Comparison of ENCODE assay signal across 17 cellular contexts in genomic region chr12:6280672-6281071, GRCh38. TPM values are rescaled to one million over a fixed set of nuclear protein-coding genes. Genes with fewer than 3 reads are reported as not detected.
DNase-seq lines count a peak whose midpoint lies in the region; ATAC-seq and TF ChIP-seq lines count a peak whose summit lies in the region.
"Had no signal": no experiment of that assay in that cellular context is flagged by ENCODE, and none has a peak within 500 bp of the region (broad histone marks: within the 10 kb centered on the region; RNA-seq: fewer than 3 reads in every experiment).

No MANE protein-coding gene starts in this region.

- WGBS in spleen, 5 donors, result 80 to 93% (median 88%) methylated on average over 11 of the region's 11 CpGs
- 83 to 86% methylated on average over 11 of the region's 11 CpGs for WGBS in tibial nerve, 2 donors

- no peak for TF ChIP-seq POLR2A in spleen (IDR thresholded peaks at IDR 0.05)
- TF ChIP-seq POLR2A in tibial nerve (IDR thresholded peaks at IDR 0.05), result no peak

- H3K9me3 ChIP-seq in Caco-2 (no peaks in the 10 kb centered on the region), ascending aorta (no peaks in the 10 kb centered on the region), left lung (no peaks in the 10 kb centered on the region), spleen (no peaks in the 10 kb centered on the region), SJCRH30 (replicated peaks) (no peaks in the 10 kb centered on the region), tibial nerve (no peaks in the 10 kb centered on the region)
- H3K9me3 ChIP-seq: BE2C, neutrophil had no signal

- H3K27ac Mint-ChIP-seq in Caco-2 (ENCODE audit: unreplicated experiment) (peak overlapping the region; percentile 16), glutamatergic neuron (ENCODE audit: unreplicated experiment) (no peak overlapping the region)
- H3K27ac Mint-ChIP-seq in activated CD4-positive, alpha-beta T cell treated with anti-CD3 and anti-CD28 coated beads for 36 hours, result no peak overlapping the region
- H3K27ac Mint-ChIP-seq: IgD-negative memory B cell had no signal

- H3K4me3 Mint-ChIP-seq in Caco-2 (ENCODE audit: unreplicated experiment) (no peak overlapping the region), glutamatergic neuron (ENCODE audit: unreplicated experiment) (no peak overlapping the region)
- H3K4me3 Mint-ChIP-seq in activated CD4-positive, alpha-beta T cell treated with anti-CD3 and anti-CD28 coated beads for 36 hours, result no peak overlapping the region

- peaks cover 31% of the 10 kb centered on the region for H3K4me1 ChIP-seq in Caco-2
- peaks cover 8 to 23% of the 10 kb centered on the region in 2 donors for H3K4me1 ChIP-seq in ascending aorta
- H3K4me1 ChIP-seq in left lung, result peaks cover 25 to 49% of the 10 kb centered on the region in 2 donors
- peaks cover 10 to 44% (median 26%) of the 10 kb centered on the region in 6 donors for H3K4me1 ChIP-seq in spleen
- H3K4me1 ChIP-seq in SJCRH30, result peaks cover 28% of the 10 kb centered on the region
- H3K4me1 ChIP-seq in tibial nerve, result peaks cover 0 to 42% (median 11%) of the 10 kb centered on the region in 4 donors

- POLR2A ChIA-PET in Caco-2 (lab: Charles Lee), result no interaction called here
- POLR2A ChIA-PET in activated CD4-positive, alpha-beta T cell treated with anti-CD3 and anti-CD28 coated beads for 36 hours (lab: Charles Lee), result no interaction called here

- ATAC-seq in left lung, result no peak
- ATAC-seq in activated CD4-positive, alpha-beta T cell treated with anti-CD3 and anti-CD28 coated beads for 36 hours, result no peak

- peaks cover 4% of the 10 kb centered on the region for H3K36me3 Mint-ChIP-seq in Caco-2 (ENCODE audit: insufficient read depth, unreplicated experiment)
- no peaks in the 10 kb centered on the region for H3K36me3 Mint-ChIP-seq in glutamatergic neuron (ENCODE audit: unreplicated experiment)
- H3K36me3 Mint-ChIP-seq in activated CD4-positive, alpha-beta T cell treated with anti-CD3 and anti-CD28 coated beads for 36 hours (ENCODE audit: low read depth), result no peaks in the 10 kb centered on the region
- H3K36me3 Mint-ChIP-seq: IgD-negative memory B cell had no signal

- CTCF ChIA-PET in Caco-2 (lab: Charles Lee), result interaction anchor here (1.4 to 4.9 kb wide), 5 partner anchors 14 to 292 kb away, joined by 4 to 111 read pairs (median 18); no protein-coding TSS in a partner anchor
- CTCF ChIA-PET in activated CD4-positive, alpha-beta T cell treated with anti-CD3 and anti-CD28 coated beads for 36 hours (lab: Charles Lee), result interaction anchor here (3.6 to 9.3 kb wide), 2 partner anchors 13 to 85 kb away, joined by 18 to 127 read pairs; no protein-coding TSS in a partner anchor

- H3K27ac ChIP-seq in ascending aorta, result peak overlapping the region; percentile 72 to 82
- peak overlapping the region; percentile 57 to 91 for H3K27ac ChIP-seq in left lung
- peak overlapping the region in 1 of 8 donors; percentile 87 for H3K27ac ChIP-seq in spleen
- no peak overlapping the region for H3K27ac ChIP-seq in SJCRH30
- H3K27ac ChIP-seq in tibial nerve, result peak overlapping the region in 2 of 4 donors; percentile 71 to 93
- H3K27ac ChIP-seq: neutrophil had no signal

- H3K36me3 ChIP-seq in Caco-2 (ENCODE audit: control insufficient read depth, insufficient read depth, low read length) (no peaks in the 10 kb centered on the region), ascending aorta (no peaks in the 10 kb centered on the region), left lung (no peaks in the 10 kb centered on the region), spleen (no peaks in the 10 kb centered on the region), SJCRH30 (no peaks in the 10 kb centered on the region), tibial nerve (no peaks in the 10 kb centered on the region)
- H3K36me3 ChIP-seq: BE2C, neutrophil had no signal

- no peaks in the 10 kb centered on the region for H3K27me3 Mint-ChIP-seq in Caco-2 (ENCODE audit: insufficient read depth, unreplicated experiment)
- peaks cover 13% of the 10 kb centered on the region for H3K27me3 Mint-ChIP-seq in glutamatergic neuron (ENCODE audit: unreplicated experiment)
- peaks cover 9% of the 10 kb centered on the region for H3K27me3 Mint-ChIP-seq in activated CD4-positive, alpha-beta T cell treated with anti-CD3 and anti-CD28 coated beads for 36 hours

- peaks cover 31% of the 10 kb centered on the region for H3K4me1 Mint-ChIP-seq in Caco-2 (ENCODE audit: low read depth, unreplicated experiment)
- H3K4me1 Mint-ChIP-seq in glutamatergic neuron (ENCODE audit: low read depth, unreplicated experiment), result no peaks in the 10 kb centered on the region
- H3K4me1 Mint-ChIP-seq in activated CD4-positive, alpha-beta T cell treated with anti-CD3 and anti-CD28 coated beads for 36 hours, result peaks cover 7% of the 10 kb centered on the region

- TF ChIP-seq EP300 in tibial nerve (IDR thresholded peaks at IDR 0.05), result no peak

- H3K9me3 Mint-ChIP-seq in Caco-2 (ENCODE audit: unreplicated experiment) (no peaks in the 10 kb centered on the region), glutamatergic neuron (ENCODE audit: unreplicated experiment) (peaks cover 3% of the 10 kb centered on the region)
- no peaks in the 10 kb centered on the region for H3K9me3 Mint-ChIP-seq in activated CD4-positive, alpha-beta T cell treated with anti-CD3 and anti-CD28 coated beads for 36 hours (ENCODE audit: low read depth)
- H3K9me3 Mint-ChIP-seq: IgD-negative memory B cell had no signal

- DNase-seq in Caco-2, result no peak
- DNase-seq in ascending aorta (ENCODE audit: low spot score in 2 of 2), result no peak
- peak in 1 of 2 donors; percentile 64 for DNase-seq in left lung
- DNase-seq in spleen, result peak; percentile 63
- DNase-seq in glutamatergic neuron, result no peak
- DNase-seq in activated CD4-positive, alpha-beta T cell treated with anti-CD3 and anti-CD28 coated beads for 36 hours, result no peak
- DNase-seq in SJCRH30, result no peak
- no peak for DNase-seq in tibial nerve (ENCODE audit: low spot score in 2 of 2)
- DNase-seq: activated CD4-positive, CD25-positive, alpha-beta regulatory T cell treated with anti-CD3 and anti-CD28 coated beads, Interleukin-2, amount 50 U/mL, for 72 hours; activated T-cell treated with anti-CD3 and anti-CD28 coated beads for 4 hours; BE2C; NCI-H1105 treated with DMSO at 0.1 percent for 48 hours; NCI-H510A treated with DMSO at 0.1 percent for 48 hours had no signal

- H3K27me3 ChIP-seq in Caco-2 (replicated peaks; ENCODE audit: control insufficient read depth, insufficient read depth, low read length) (no peaks in the 10 kb centered on the region), ascending aorta (no peaks in the 10 kb centered on the region), left lung (peaks cover 0 to 5% of the 10 kb centered on the region in 2 donors), spleen (replicated peaks in 1 of 7) (peaks cover 0 to 45% (median 0%) of the 10 kb centered on the region in 7 donors), SJCRH30 (no peaks in the 10 kb centered on the region), tibial nerve (no peaks in the 10 kb centered on the region)
- H3K27me3 ChIP-seq: BE2C had no signal

- intact Hi-C loops in Caco-2 (cut with micrococcal nuclease; ENCODE audit: unreplicated experiment), result no loop called here
- intact Hi-C loops in ascending aorta (cut with DNase I), result no loop called here
- intact Hi-C loops in left lung (cut with DNase I), result loop anchor here in 1 of 2 donors (5.0 to 10.0 kb wide), 2 partner anchors 218 to 296 kb away; no protein-coding TSS in a partner anchor
- intact Hi-C loops in spleen (cut with DNase I; ENCODE audit: low total_unique reads), result loop anchor here (2.0 kb wide), 1 partner anchor 86 kb away; no protein-coding TSS in a partner anchor
- intact Hi-C loops in activated CD4-positive, alpha-beta T cell treated with anti-CD3 and anti-CD28 coated beads for 36 hours (cut with DNase I, micrococcal nuclease), result no loop called here

- TF ChIP-seq CTCF in Caco-2 (IDR thresholded peaks at IDR 0.05; ENCODE audit: insufficient read depth in 1 of 2, low read depth in 1 of 2, low read length in 1 of 2, severe bottlenecking in 1 of 2, unreplicated experiment in 1 of 2) (no peak), ascending aorta (IDR thresholded peaks at IDR 0.05) (no peak), left lung (IDR thresholded peaks at IDR 0.05) (no peak), spleen (IDR thresholded peaks at IDR 0.05 in 8 of 11, conservative IDR thresholded peaks at IDR 0.05 in 3 of 11) (no peak), glutamatergic neuron (IDR thresholded peaks at IDR 0.05; ENCODE audit: partially characterized antibody, unreplicated experiment) (no peak), tibial nerve (IDR thresholded peaks at IDR 0.05) (no peak)

- H3K4me3 ChIP-seq in Caco-2 (ENCODE audit: low read depth, low read length) (no peak overlapping the region), ascending aorta (no peak overlapping the region), left lung (no peak overlapping the region), spleen (no peak overlapping the region), SJCRH30 (no peak overlapping the region), tibial nerve (no peak overlapping the region)

- no TSS peak for BruUV-seq in Caco-2 (replicated peaks; lab: Mats Ljungman, UMichigan)

RNA-seq across cellular contexts. Expression of gene PLEKHG6, which starts 29.8 kb away (rescaled TPM):
- total RNA-seq in Caco-2 (2022) (109 and 123 TPM in 2 replicates), ascending aorta (not detected), left lung (1 to 10 TPM; 2.0 to 4.2 TPM), spleen (1 to 10 TPM in 1 of 7 donors, under 1 TPM in 2, not detected in 4; 0.19 to 1.2 (median 0.74) TPM), glutamatergic neuron (ENCODE audit: unreplicated experiment) (not detected), tibial nerve (10 to 100 TPM in 1 of 4 donors, 1 to 10 TPM in 2, not detected in 1; 2.9 to 15.3 (median 7.6) TPM)
- under 1 TPM; 0.10 to 0.12 (median 0.11) TPM for polyA plus RNA-seq in spleen
- not detected for total RNA-seq in activated CD4-positive, alpha-beta T cell treated with anti-CD3 and anti-CD28 coated beads for 36 hours
- total RNA-seq in SJCRH30 (2014; rRNA removed; shearing (Covaris generic)), result 0.06 TPM in 1 of 2 replicates, not detected in the other
- total RNA-seq: dermis blood vessel endothelial cell; T-helper 1 cell treated with Interleukin-12 subunit alpha and Interleukin-12 subunit beta and Interleukin-4 antibody, amounts not matched to agents 30 ng/mL and 1 ng/mL, for 36 hours had no signal
- polyA plus RNA-seq: IgD-negative memory B cell had no signal
